Comparison of ENCODE assay signal across 13 cellular contexts in genomic region chr16:87327798-87328495, GRCh38.
"Had no signal": no experiment of that assay in that cellular context is flagged by ENCODE, and none has a peak within 500 bp of the region (broad histone marks: within the 10 kb centered on the region; RNA-seq: fewer than 3 reads in every experiment).

No MANE protein-coding gene starts in this region.

- H3K27ac ChIP-seq: colonic mucosa, pancreas, upper lobe of left lung had no signal

- ATAC-seq: activated naive CD8-positive, alpha-beta T cell treated with anti-CD3 and anti-CD28 coated beads, Interleukin-2, amount 50 U/mL, for 24 hours; pancreas had no signal

- H3K27me3 ChIP-seq: colonic mucosa, pancreas, testis, upper lobe of left lung had no signal

- H3K9me3 ChIP-seq: colonic mucosa, pancreas, testis, upper lobe of left lung had no signal

- H3K4me1 ChIP-seq: colonic mucosa, pancreas, testis had no signal

- DNase-seq: activated CD4-positive, alpha-beta T cell treated with anti-CD3 and anti-CD28 coated beads, Interleukin-2, amount 10 ng/mL, durations not matched to agents 7 days and 5 days; activated naive CD4-positive, alpha-beta T cell treated with anti-CD3 and anti-CD28 coated beads for 36 hours; activated naive CD8-positive, alpha-beta T cell treated with anti-CD3 and anti-CD28 coated beads, Interleukin-2, amount 50 U/mL, for 24 hours; activated T-cell treated with anti-CD3 and anti-CD28 coated beads for 4 hours; colonic mucosa; naive B cell; stimulated activated CD4-positive, alpha-beta T cell treated with anti-CD3 and anti-CD28 coated beads, Interleukin-4, amount 100 ng/mL, for 4 hours; stimulated activated CD8-positive, alpha-beta memory T cell treated with anti-CD3 and anti-CD28 coated beads, Interleukin-4, amount 100 ng/mL, for 48 hours; stimulated activated naive CD4-positive, alpha-beta T cell treated with Interleukin-2 at 50 U/mL for 16 hours; testis had no signal

- H3K4me3 ChIP-seq: colonic mucosa, pancreas, skin epidermis, testis, upper lobe of left lung had no signal
